ENCODE assay signal across 1 cellular context in the genomic region with DNA sequence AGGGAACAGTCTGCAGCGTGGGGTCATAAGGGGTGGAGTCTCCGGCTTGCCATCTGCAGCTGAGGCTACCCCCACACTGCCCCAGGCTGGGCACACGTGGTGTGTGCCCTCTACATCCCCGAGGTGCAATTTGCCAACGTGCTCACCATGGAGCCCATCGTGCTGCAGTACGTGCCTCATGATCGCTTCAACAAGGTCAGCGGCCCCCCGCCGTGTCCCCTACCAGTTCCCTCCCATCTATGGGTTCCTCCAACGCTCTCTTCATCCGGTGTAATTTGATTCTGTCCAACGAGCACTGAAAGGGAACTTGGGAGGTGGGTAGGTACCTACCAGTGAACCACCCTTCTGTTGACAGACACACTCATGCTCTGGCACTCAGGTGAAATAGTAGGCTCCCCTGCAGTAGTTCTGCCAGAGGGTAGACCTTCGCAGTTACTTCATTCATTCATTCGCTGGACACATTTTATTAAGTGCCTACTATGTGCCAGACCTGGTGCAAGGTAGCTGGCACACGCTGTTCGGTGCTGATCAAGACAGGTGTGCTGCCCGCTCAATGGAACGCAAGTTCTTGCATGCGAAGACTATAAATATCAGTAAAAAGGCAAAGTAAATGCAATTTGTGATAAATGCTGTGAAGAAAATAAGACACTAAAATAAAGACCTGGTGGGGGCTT.
TF ChIP-seq lines count a peak whose summit lies in the region.

No MANE protein-coding gene starts in this region.

TF ChIP-seq in IMR-90, 13 proteins besides CTCF, POLR2A, EP300 and RAD21:
- TF ChIP-seq, protein P1, sequence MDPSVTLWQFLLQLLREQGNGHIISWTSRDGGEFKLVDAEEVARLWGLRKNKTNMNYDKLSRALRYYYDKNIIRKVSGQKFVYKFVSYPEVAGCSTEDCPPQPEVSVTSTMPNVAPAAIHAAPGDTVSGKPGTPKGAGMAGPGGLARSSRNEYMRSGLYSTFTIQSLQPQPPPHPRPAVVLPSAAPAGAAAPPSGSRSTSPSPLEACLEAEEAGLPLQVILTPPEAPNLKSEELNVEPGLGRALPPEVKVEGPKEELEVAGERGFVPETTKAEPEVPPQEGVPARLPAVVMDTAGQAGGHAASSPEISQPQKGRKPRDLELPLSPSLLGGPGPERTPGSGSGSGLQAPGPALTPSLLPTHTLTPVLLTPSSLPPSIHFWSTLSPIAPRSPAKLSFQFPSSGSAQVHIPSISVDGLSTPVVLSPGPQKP (IDR thresholded peaks at IDR 0.05; ENCODE audit: borderline replicate concordance, low read depth, low read length) = no peak
